Comparison of ENCODE assay signal across 20 cellular contexts in genomic region chr5:136159457-136159856, GRCh38. TPM values are rescaled to one million over a fixed set of nuclear protein-coding genes. Genes with fewer than 3 reads are reported as not detected.
DNase-seq lines count a peak whose midpoint lies in the region; ATAC-seq and TF ChIP-seq lines count a peak whose summit lies in the region.
"Had no signal": no experiment of that assay in that cellular context is flagged by ENCODE, and none has a peak within 500 bp of the region (broad histone marks: within the 10 kb centered on the region; RNA-seq: fewer than 3 reads in every experiment).

No MANE protein-coding gene starts in this region.

- H2AK5ac ChIP-seq in mesendoderm (ENCODE audit: low read length) = no peak overlapping the region

- H3K27me3 ChIP-seq in mesendoderm (ENCODE audit: insufficient read depth, low read length, poor library complexity) = no peaks in the 10 kb centered on the region

- H3K27me3 Mint-ChIP-seq in chondrocyte (ENCODE audit: low read depth) = no peaks in the 10 kb centered on the region
- H3K27me3 Mint-ChIP-seq: central memory CD8-positive, alpha-beta T cell had no signal

- DNase-seq in left ventricle myocardium superior (no peak), left cardiac atrium (no peak), chondrocyte (ENCODE audit: low spot score) (no peak), mesendoderm (peak; percentile 11), D341Med (ENCODE audit: low spot score) (no peak), A172 (ENCODE audit: low spot score) (no peak), HT-29 (ENCODE audit: low spot score) (no peak)
- DNase-seq: activated CD4-positive, alpha-beta T cell treated with anti-CD3 and anti-CD28 coated beads, Interleukin-2, amount 50 U/mL, for 1 hour; amniotic stem cell; effector CD4-positive, alpha-beta T cell; NCI-H1694 treated with DMSO at 0.1 percent for 48 hours; NCI-H2227 treated with DMSO at 0.1 percent for 48 hours; PC-9; stimulated activated CD4-positive, alpha-beta T cell treated with anti-CD3 and anti-CD28 coated beads, Interleukin-12 subunit alpha, Interleukin-12 subunit beta, amount 100 ng/mL, for 4 hours had no signal

- H3K18ac ChIP-seq in mesendoderm (ENCODE audit: low read length) = no peak overlapping the region

- no peak for TF ChIP-seq CTCF in chondrocyte (IDR thresholded peaks at IDR 0.05)

- no peak overlapping the region for H2BK5ac ChIP-seq in mesendoderm (ENCODE audit: low read length)

- H3K4me1 Mint-ChIP-seq in chondrocyte (ENCODE audit: low read depth) = peaks cover 31% of the 10 kb centered on the region
- H3K4me1 Mint-ChIP-seq: CD14-positive monocyte had no signal

- H3K79me1 ChIP-seq in mesendoderm (ENCODE audit: low read length) = peaks cover 12% of the 10 kb centered on the region

- H3K4me2 ChIP-seq in mesendoderm (ENCODE audit: low read length) = no peak overlapping the region
- H3K4me2 ChIP-seq: PC-9 had no signal

- peaks cover 4% of the 10 kb centered on the region for H3K36me3 ChIP-seq in mesendoderm (ENCODE audit: control insufficient read depth, insufficient read depth, low read length)

- no peaks in the 10 kb centered on the region for H3K9me3 Mint-ChIP-seq in chondrocyte (ENCODE audit: low read depth)
- H3K9me3 Mint-ChIP-seq: central memory CD8-positive, alpha-beta T cell; T-helper 1 cell treated with Interleukin-12 subunit alpha and Interleukin-12 subunit beta and Interleukin-4 antibody, amounts not matched to agents 30 μg/mL and 1 μg/mL, for 36 hours had no signal

- peak overlapping the region; percentile 87 for H3K27ac Mint-ChIP-seq in chondrocyte (ENCODE audit: unreplicated experiment)
- H3K27ac Mint-ChIP-seq: T-helper 1 cell treated with Interleukin-12 subunit alpha and Interleukin-12 subunit beta and Interleukin-4 antibody, amounts not matched to agents 30 μg/mL and 1 μg/mL, for 36 hours had no signal

- H3K4me3 ChIP-seq in mesendoderm (ENCODE audit: low read length) = no peak overlapping the region
- H3K4me3 ChIP-seq: PC-9 had no signal

- no peak overlapping the region for H4K5ac ChIP-seq in mesendoderm (ENCODE audit: low read length)

- no peak overlapping the region for H3K56ac ChIP-seq in mesendoderm (ENCODE audit: low read length)

- peaks cover 19% of the 10 kb centered on the region for H3K36me3 Mint-ChIP-seq in chondrocyte (ENCODE audit: low read depth)

- H4K8ac ChIP-seq in mesendoderm (ENCODE audit: low read depth, low read length) = no peak overlapping the region

- peak overlapping the region; percentile 29 for H3K4me3 Mint-ChIP-seq in chondrocyte (ENCODE audit: unreplicated experiment)
- H3K4me3 Mint-ChIP-seq: CD14-positive monocyte; central memory CD8-positive, alpha-beta T cell; T-helper 1 cell treated with Interleukin-12 subunit alpha and Interleukin-12 subunit beta and Interleukin-4 antibody, amounts not matched to agents 30 μg/mL and 1 μg/mL, for 36 hours had no signal

- H3K23ac ChIP-seq in mesendoderm (ENCODE audit: low read length) = no peak overlapping the region

- no peak overlapping the region for H3K9ac ChIP-seq in mesendoderm (ENCODE audit: low read length)

- WGBS in mesendoderm (ENCODE audit: extremely low coverage, insufficient coverage, low lambda C conversion rate) = no CpG with 5 or more reads among the region's 3 CpGs

- no peak overlapping the region for H2BK15ac ChIP-seq in mesendoderm (replicated peaks; ENCODE audit: low read depth)

- no peaks in the 10 kb centered on the region for H3K4me1 ChIP-seq in mesendoderm (ENCODE audit: control insufficient read depth, low read depth, low read length)

- no peak overlapping the region for H3K27ac ChIP-seq in mesendoderm (ENCODE audit: low read depth, low read length)
- H3K27ac ChIP-seq: PC-9 had no signal

- H3K4ac ChIP-seq in mesendoderm (ENCODE audit: low read depth, low read length) = no peak overlapping the region

- H2BK120ac ChIP-seq in mesendoderm (ENCODE audit: low read depth, low read length) = no peak overlapping the region

- H3K79me2 ChIP-seq in mesendoderm (ENCODE audit: control insufficient read depth, insufficient read depth, low read length) = peaks cover 6% of the 10 kb centered on the region

- ATAC-seq in left ventricle myocardium superior (peak; percentile 22), left cardiac atrium (no peak), GM19023 (IDR thresholded peaks at IDR 0.05; ENCODE audit: unreplicated experiment) (no peak)

- intact Hi-C loops in left ventricle myocardium superior (cut with micrococcal nuclease) (no loop called here), left cardiac atrium (cut with DNase I) (no loop called here)

RNA-seq across cellular contexts. Expression of gene SMAD5, which starts 26.8 kb away (rescaled TPM):
- 41.7 TPM for total RNA-seq in left ventricle myocardium superior
- 10 to 100 TPM; 43.1 to 50.8 TPM for total RNA-seq in left cardiac atrium
- total RNA-seq in chondrocyte = 51.7 to 62.3 TPM (median 55.3 TPM) in 3 replicates
- 20.8 TPM for polyA plus RNA-seq in mesendoderm (2013, experiment 1 of 2)
- 20.0 TPM for polyA plus RNA-seq in mesendoderm (2013, experiment 2 of 2)
- total RNA-seq in A172 (2014; rRNA removed; shearing (Covaris generic)) = 55.9 and 58.8 TPM in 2 replicates
- total RNA-seq in HT-29 (2014; rRNA removed; shearing (Covaris generic)) = 12.4 and 14.5 TPM in 2 replicates

RNA-seq across cellular contexts. Expression of gene SMIM32, which starts 33.5 kb away (rescaled TPM):
- total RNA-seq in left ventricle myocardium superior (not detected), left cardiac atrium (not detected), chondrocyte (not detected in 3 replicates)
- 0.21 TPM for polyA plus RNA-seq in mesendoderm (2013, experiment 1 of 2)
- polyA plus RNA-seq in mesendoderm (2013, experiment 2 of 2) = 0.20 TPM
- not detected in 2 replicates for total RNA-seq in A172 (2014; rRNA removed; shearing (Covaris generic))
- not detected in 2 replicates for total RNA-seq in HT-29 (2014; rRNA removed; shearing (Covaris generic))
- total RNA-seq: PC-9, urinary bladder had no signal
- polyA plus RNA-seq: CD14-positive monocyte, esophagus had no signal
